1 cellular context compared by ENCODE assay signal in the genomic region with DNA sequence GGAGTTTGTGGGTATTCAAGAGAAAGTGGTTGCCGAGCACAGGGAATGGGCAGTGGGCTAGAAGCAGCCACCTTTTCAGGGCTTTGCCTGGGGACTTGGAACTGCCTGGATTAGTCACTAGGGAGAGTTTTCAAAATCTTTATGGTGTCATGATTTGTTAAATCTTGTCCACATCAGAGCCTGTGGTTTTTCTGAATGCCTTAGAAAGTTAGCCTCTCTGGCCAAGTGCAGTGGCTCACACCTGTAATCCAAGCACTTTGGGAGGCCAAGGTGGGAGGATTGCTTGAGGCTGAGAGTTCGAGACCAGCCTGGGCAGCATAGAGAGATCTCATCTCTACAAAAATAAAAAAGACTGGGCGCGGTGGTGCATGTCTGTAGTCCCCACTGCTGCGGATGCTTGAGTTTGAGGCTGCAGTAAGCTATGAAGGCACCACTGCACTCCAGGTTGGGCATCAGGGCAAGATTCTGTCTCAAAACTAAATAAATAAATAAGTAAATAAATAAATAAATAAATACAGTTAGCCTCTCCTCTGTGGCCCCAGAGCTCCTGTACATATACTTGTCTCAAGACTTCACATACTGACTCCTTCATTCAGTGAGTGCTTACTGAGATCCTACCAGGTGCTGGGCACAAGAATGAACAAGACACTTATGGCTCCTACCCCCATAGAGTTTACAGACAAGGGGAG.
A peak's percentile ranks its signal among the peaks of the same experiment; 100 is the strongest.
TF ChIP-seq lines count a peak whose summit lies in the region.

No MANE protein-coding gene starts in this region.

TF ChIP-seq in HEK293, 187 proteins besides CTCF, POLR2A, EP300 and RAD21 (continued from another document):
- TF ChIP-seq ZNF518A (tag by site-specific recombination; conservative IDR thresholded peaks at IDR 0.05; ENCODE audit: low read depth) (peak; percentile 61; the same call in 1 of the 2 replicates), ZNF266 (tag by site-specific recombination; IDR thresholded peaks at IDR 0.05; ENCODE audit: low read depth) (0 out of 2 replicates have a peak, but pooled peaks have one; percentile 18), ZNF623 (tag by site-specific recombination; IDR thresholded peaks at IDR 0.05) (peak; percentile 27; the same call in 1 of the 2 replicates), ELK4 (IDR thresholded peaks at IDR 0.05; ENCODE audit: borderline replicate concordance, low read depth, low read length) (no peak), SALL2 (tag by site-specific recombination; IDR thresholded peaks at IDR 0.05; ENCODE audit: borderline replicate concordance) (no peak), ZFHX2 (tag by site-specific recombination; conservative IDR thresholded peaks at IDR 0.05) (no peak), ZNF394 (tag by site-specific recombination; IDR thresholded peaks at IDR 0.05; ENCODE audit: borderline replicate concordance) (peak; percentile 72; the same call in 1 of the 2 replicates), ZNF48 (tag by site-specific recombination; IDR thresholded peaks at IDR 0.05) (no peak), ZNF426 (tag by site-specific recombination; IDR thresholded peaks at IDR 0.05) (peak; percentile 34), ZBTB20 (tag by site-specific recombination; IDR thresholded peaks at IDR 0.05) (no peak)
- TF ChIP-seq, protein P1, sequence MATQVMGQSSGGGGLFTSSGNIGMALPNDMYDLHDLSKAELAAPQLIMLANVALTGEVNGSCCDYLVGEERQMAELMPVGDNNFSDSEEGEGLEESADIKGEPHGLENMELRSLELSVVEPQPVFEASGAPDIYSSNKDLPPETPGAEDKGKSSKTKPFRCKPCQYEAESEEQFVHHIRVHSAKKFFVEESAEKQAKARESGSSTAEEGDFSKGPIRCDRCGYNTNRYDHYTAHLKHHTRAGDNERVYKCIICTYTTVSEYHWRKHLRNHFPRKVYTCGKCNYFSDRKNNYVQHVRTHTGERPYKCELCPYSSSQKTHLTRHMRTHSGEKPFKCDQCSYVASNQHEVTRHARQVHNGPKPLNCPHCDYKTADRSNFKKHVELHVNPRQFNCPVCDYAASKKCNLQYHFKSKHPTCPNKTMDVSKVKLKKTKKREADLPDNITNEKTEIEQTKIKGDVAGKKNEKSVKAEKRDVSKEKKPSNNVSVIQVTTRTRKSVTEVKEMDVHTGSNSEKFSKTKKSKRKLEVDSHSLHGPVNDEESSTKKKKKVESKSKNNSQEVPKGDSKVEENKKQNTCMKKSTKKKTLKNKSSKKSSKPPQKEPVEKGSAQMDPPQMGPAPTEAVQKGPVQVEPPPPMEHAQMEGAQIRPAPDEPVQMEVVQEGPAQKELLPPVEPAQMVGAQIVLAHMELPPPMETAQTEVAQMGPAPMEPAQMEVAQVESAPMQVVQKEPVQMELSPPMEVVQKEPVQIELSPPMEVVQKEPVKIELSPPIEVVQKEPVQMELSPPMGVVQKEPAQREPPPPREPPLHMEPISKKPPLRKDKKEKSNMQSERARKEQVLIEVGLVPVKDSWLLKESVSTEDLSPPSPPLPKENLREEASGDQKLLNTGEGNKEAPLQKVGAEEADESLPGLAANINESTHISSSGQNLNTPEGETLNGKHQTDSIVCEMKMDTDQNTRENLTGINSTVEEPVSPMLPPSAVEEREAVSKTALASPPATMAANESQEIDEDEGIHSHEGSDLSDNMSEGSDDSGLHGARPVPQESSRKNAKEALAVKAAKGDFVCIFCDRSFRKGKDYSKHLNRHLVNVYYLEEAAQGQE (tag by site-specific recombination; IDR thresholded peaks at IDR 0.05): no peak
